Comparison of ENCODE assay signal across 11 cellular contexts in genomic region chr10:14553434-14553833, GRCh38.
A peak's percentile ranks its signal among the peaks of the same experiment; 100 is the strongest.
DNase-seq lines count a peak whose midpoint lies in the region; ATAC-seq and TF ChIP-seq lines count a peak whose summit lies in the region.
"Had no signal": no experiment of that assay in that cellular context is flagged by ENCODE, and none has a peak within 500 bp of the region (broad histone marks: within the 10 kb centered on the region; RNA-seq: fewer than 3 reads in every experiment).

No MANE protein-coding gene starts in this region.

- H3K4me1 Mint-ChIP-seq in activated CD8-positive, alpha-beta memory T cell treated with anti-CD3 and anti-CD28 coated beads, Interleukin-2, amount 10 ng/mL, durations not matched to agents 7 days and 5 days = peaks cover 86% of the 10 kb centered on the region

- H3K9me3 ChIP-seq in SU-DHL-6 (ENCODE audit: insufficient read depth, low read length) = no peaks in the 10 kb centered on the region
- H3K9me3 ChIP-seq in fibroblast of lung (ENCODE audit: control insufficient read depth, insufficient read depth, low read depth, low read length) = no peaks in the 10 kb centered on the region
- no peaks in the 10 kb centered on the region for H3K9me3 ChIP-seq in thoracic aorta
- H3K9me3 ChIP-seq in gastrocnemius medialis = no peaks in the 10 kb centered on the region

- H3K27ac ChIP-seq in SU-DHL-6 (ENCODE audit: low read depth, low read length) = peak overlapping the region; percentile 10; the same call in 1 of the 2 replicates
- peak overlapping the region; percentile 56 for H3K27ac ChIP-seq in fibroblast of lung (ENCODE audit: insufficient read depth, low read length)
- peak overlapping the region; percentile 38 to 66 for H3K27ac ChIP-seq in thoracic aorta
- no peak overlapping the region for H3K27ac ChIP-seq in gastrocnemius medialis

- no peak overlapping the region for H3K4me3 Mint-ChIP-seq in activated CD8-positive, alpha-beta memory T cell treated with anti-CD3 and anti-CD28 coated beads, Interleukin-2, amount 10 ng/mL, durations not matched to agents 7 days and 5 days
- H3K4me3 Mint-ChIP-seq: mesothelial cell of epicardium had no signal

- H3K36me3 Mint-ChIP-seq in activated CD8-positive, alpha-beta memory T cell treated with anti-CD3 and anti-CD28 coated beads, Interleukin-2, amount 10 ng/mL, durations not matched to agents 7 days and 5 days = peaks cover 33% of the 10 kb centered on the region
- H3K36me3 Mint-ChIP-seq: mesothelial cell of epicardium had no signal

- H3K4me1 ChIP-seq in fibroblast of lung (ENCODE audit: control insufficient read depth, extremely low read depth, insufficient read depth, low read length) = peaks cover 5% of the 10 kb centered on the region
- peaks cover 17 to 57% of the 10 kb centered on the region in 2 donors for H3K4me1 ChIP-seq in thoracic aorta (ENCODE audit: control insufficient read depth in 1 of 2, low read depth in 2 of 2)
- peaks cover 0 to 5% of the 10 kb centered on the region in 2 donors for H3K4me1 ChIP-seq in gastrocnemius medialis

- DNase-seq in activated CD8-positive, alpha-beta memory T cell treated with anti-CD3 and anti-CD28 coated beads, Interleukin-2, amount 10 ng/mL, durations not matched to agents 7 days and 5 days = peak; percentile 64
- DNase-seq in activated CD8-positive, alpha-beta memory T cell treated with anti-CD3 and anti-CD28 coated beads for 24 hours = no peak
- DNase-seq in fibroblast of lung (ENCODE audit: low read depth in 2 of 2) (peak; percentile 63 to 65), thoracic aorta (ENCODE audit: low spot score) (no peak), gastrocnemius medialis (no peak), OCI-M1 (lab: John Stamatoyannopoulos, UW) (no peak), GM10266 (ENCODE audit: extremely low spot score) (no peak)
- DNase-seq: activated effector memory CD4-positive, alpha-beta T cell treated with Interleukin-2 at 50 U/mL for 16 hours; NCI-H1436 had no signal

- CTCF ChIA-PET in activated CD8-positive, alpha-beta memory T cell treated with anti-CD3 and anti-CD28 coated beads, Interleukin-2, amount 10 ng/mL, durations not matched to agents 7 days and 5 days (lab: Charles Lee) = interaction anchor here (1.0 to 2.0 kb wide), 5 partner anchors 9 to 283 kb away, joined by 3 to 11 read pairs (median 5); no protein-coding TSS in a partner anchor

- no peaks in the 10 kb centered on the region for H3K9me3 Mint-ChIP-seq in activated CD8-positive, alpha-beta memory T cell treated with anti-CD3 and anti-CD28 coated beads, Interleukin-2, amount 10 ng/mL, durations not matched to agents 7 days and 5 days (ENCODE audit: low read depth)
- H3K9me3 Mint-ChIP-seq: mesothelial cell of epicardium had no signal

- no peaks in the 10 kb centered on the region for H3K9me2 ChIP-seq in SU-DHL-6 (replicated peaks; ENCODE audit: insufficient read depth, low read length)

- H2AFZ ChIP-seq in SU-DHL-6 (ENCODE audit: low read depth, low read length, severe bottlenecking) (no peak overlapping the region), fibroblast of lung (ENCODE audit: low read length) (no peak overlapping the region)

- H3F3A ChIP-seq in SU-DHL-6 (ENCODE audit: insufficient read depth) = peaks cover 19% of the 10 kb centered on the region

- H3K79me2 ChIP-seq in SU-DHL-6 (ENCODE audit: insufficient read depth, low read length) (peaks cover 100% of the 10 kb centered on the region), fibroblast of lung (ENCODE audit: control insufficient read depth, insufficient read depth, low read length) (peaks cover 43% of the 10 kb centered on the region)

- H3K4me2 ChIP-seq in SU-DHL-6 (ENCODE audit: low read depth, low read length, poor library complexity, severe bottlenecking) (no peak overlapping the region), fibroblast of lung (ENCODE audit: extremely low read depth, insufficient read depth, low read length) (no peak overlapping the region)

- H3K9ac ChIP-seq in SU-DHL-6 (ENCODE audit: low read length) (no peak overlapping the region), fibroblast of lung (ENCODE audit: insufficient read depth, low read length) (no peak overlapping the region)

- no peak overlapping the region for H3K4me3 ChIP-seq in SU-DHL-6 (ENCODE audit: insufficient read depth, low read length, poor library complexity, severe bottlenecking)
- H3K4me3 ChIP-seq in fibroblast of lung (replicated peaks in 1 of 4; ENCODE audit: control extremely low read depth in 1 of 4, insufficient read depth in 1 of 4, low read depth in 3 of 4, low read length in 4 of 4) = no peak overlapping the region
- no peak overlapping the region for H3K4me3 ChIP-seq in thoracic aorta
- H3K4me3 ChIP-seq in gastrocnemius medialis = no peak overlapping the region

- H3K27me3 ChIP-seq in SU-DHL-6 (ENCODE audit: low read length) (no peaks in the 10 kb centered on the region), fibroblast of lung (ENCODE audit: control insufficient read depth, insufficient read depth, low read length) (no peaks in the 10 kb centered on the region), thoracic aorta (replicated peaks; ENCODE audit: insufficient read depth) (no peaks in the 10 kb centered on the region), gastrocnemius medialis (no peaks in the 10 kb centered on the region)

- peak; percentile 59 for ATAC-seq in activated CD8-positive, alpha-beta memory T cell treated with anti-CD3 and anti-CD28 coated beads, Interleukin-2, amount 10 ng/mL, durations not matched to agents 7 days and 5 days
- ATAC-seq in thoracic aorta (ENCODE audit: insufficient number of reproducible peaks, low FRiP score, low read depth) (no peak), gastrocnemius medialis (no peak)

- H3K27ac Mint-ChIP-seq in activated CD8-positive, alpha-beta memory T cell treated with anti-CD3 and anti-CD28 coated beads, Interleukin-2, amount 10 ng/mL, durations not matched to agents 7 days and 5 days = peak overlapping the region; percentile 56

- TF ChIP-seq CTCF in SU-DHL-6 (IDR thresholded peaks at IDR 0.05; ENCODE audit: insufficient read depth, low read length, poor library complexity, severe bottlenecking) (no peak), fibroblast of lung (conservative IDR thresholded peaks at IDR 0.05 in 1 of 2, IDR thresholded peaks at IDR 0.05 in 1 of 2; ENCODE audit: low read depth in 1 of 2, low read length in 2 of 2) (no peak), thoracic aorta (IDR thresholded peaks at IDR 0.05) (no peak), gastrocnemius medialis (IDR thresholded peaks at IDR 0.05 in 4 of 5, conservative IDR thresholded peaks at IDR 0.05 in 1 of 5) (no peak), GM10266 (IDR thresholded peaks at IDR 0.05; ENCODE audit: control insufficient read depth, insufficient read depth, low read depth, missing control alignments) (no peak)

- H3K36me3 ChIP-seq in SU-DHL-6 (ENCODE audit: low read length) (peaks cover 32% of the 10 kb centered on the region), fibroblast of lung (ENCODE audit: control insufficient read depth, insufficient read depth, low read length) (no peaks in the 10 kb centered on the region), thoracic aorta (no peaks in the 10 kb centered on the region), gastrocnemius medialis (no peaks in the 10 kb centered on the region)

- H3K27me3 Mint-ChIP-seq in activated CD8-positive, alpha-beta memory T cell treated with anti-CD3 and anti-CD28 coated beads, Interleukin-2, amount 10 ng/mL, durations not matched to agents 7 days and 5 days = no peaks in the 10 kb centered on the region

- in situ Hi-C loops in gastrocnemius medialis (cut with MboI; ENCODE audit: low sequenced_read_pairs in 4 of 4) = no loop called here

- intact Hi-C loops in gastrocnemius medialis (cut with DNase I; ENCODE audit: low total_unique reads) = no loop called here

- TF ChIP-seq POLR2A in gastrocnemius medialis (IDR thresholded peaks at IDR 0.05) = no peak

- H4K20me1 ChIP-seq in SU-DHL-6 (ENCODE audit: low read depth, low read length) (peaks cover 63% of the 10 kb centered on the region), fibroblast of lung (ENCODE audit: control insufficient read depth, extremely low read depth, insufficient read depth, low read length) (no peaks in the 10 kb centered on the region)

Comparison
In these comparisons a context has a peak if more than half of its experiments do, and no peak if none do; other contexts are left out.
1. DNase-seq: peak in activated CD8-positive, alpha-beta memory T cell treated with anti-CD3 and anti-CD28 coated beads, Interleukin-2, amount 10 ng/mL, durations not matched to agents 7 days and 5 days (single experiment) and fibroblast of lung (2 of 2); none in activated CD8-positive, alpha-beta memory T cell treated with anti-CD3 and anti-CD28 coated beads for 24 hours (single experiment), thoracic aorta (single experiment), gastrocnemius medialis (0 of 2), OCI-M1 (single experiment) and GM10266 (single experiment).
2. H3K27ac ChIP-seq: peak in SU-DHL-6 (single experiment), fibroblast of lung (single experiment) and thoracic aorta (2 of 2); none in gastrocnemius medialis (0 of 4).